ENCODE assay signal across 15 cellular contexts in the genomic region with DNA sequence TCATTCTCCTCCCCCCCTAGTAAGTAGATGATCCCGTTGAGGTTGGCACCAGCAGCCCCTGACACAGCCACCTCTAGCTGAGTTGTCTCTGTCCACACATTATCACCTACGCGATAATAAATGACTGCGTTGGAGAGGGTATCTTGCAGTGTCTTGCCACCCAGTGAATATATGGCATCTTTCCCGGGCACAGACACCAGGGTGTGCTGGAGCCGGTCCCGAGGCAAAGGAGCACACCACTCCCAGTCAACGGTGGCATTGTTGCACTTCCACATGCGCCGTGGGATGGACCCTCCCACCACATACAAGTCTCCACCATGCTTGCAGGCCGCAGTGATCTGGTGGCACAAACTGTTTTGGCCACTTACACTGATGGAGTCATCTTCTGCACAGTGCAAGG. TPM values are rescaled to one million over a fixed set of nuclear protein-coding genes. Genes with fewer than 3 reads are reported as not detected.
DNase-seq lines count a peak whose midpoint lies in the region; ATAC-seq and TF ChIP-seq lines count a peak whose summit lies in the region.
"Had no signal": no experiment of that assay in that cellular context is flagged by ENCODE, and none has a peak within 500 bp of the region (broad histone marks: within the 10 kb centered on the region; RNA-seq: fewer than 3 reads in every experiment).

No MANE protein-coding gene starts in this region.

- ATAC-seq in HG03460 (IDR thresholded peaks at IDR 0.05; ENCODE audit: unreplicated experiment), result no peak
- ATAC-seq: activated CD4-positive, CD25-positive, alpha-beta regulatory T cell treated with anti-CD3 and anti-CD28 coated beads, Interleukin-2, amount 50 U/mL, for 24 hours; activated CD8-positive, alpha-beta memory T cell treated with anti-CD3 and anti-CD28 coated beads, Interleukin-2, amount 10 ng/mL, durations not matched to agents 7 days and 5 days; naive thymus-derived CD4-positive, alpha-beta T cell; T-helper 17 cell had no signal

- H3K27me3 Mint-ChIP-seq in nephron (ENCODE audit: low read depth), result no peaks in the 10 kb centered on the region
- H3K27me3 Mint-ChIP-seq: activated CD8-positive, alpha-beta memory T cell treated with anti-CD3 and anti-CD28 coated beads, Interleukin-2, amount 10 ng/mL, durations not matched to agents 7 days and 5 days; naive thymus-derived CD4-positive, alpha-beta T cell; T-helper 17 cell had no signal

- DNase-seq in Ammon's horn (ENCODE audit: low spot score), result peak; percentile 70
- peak in 2 of 10 donors; percentile 72 for DNase-seq in dorsolateral prefrontal cortex
- no peak for DNase-seq in DMS79 (lab: John Stamatoyannopoulos, UW)
- DNase-seq in NCI-H2029 (lab: John Stamatoyannopoulos, UW), result no peak
- DNase-seq: activated CD8-positive, alpha-beta memory T cell treated with anti-CD3 and anti-CD28 coated beads, Interleukin-2, amount 10 ng/mL, durations not matched to agents 7 days and 5 days; H9; naive thymus-derived CD4-positive, alpha-beta T cell; NCI-H2107; stimulated activated CD4-positive, alpha-beta T cell treated with anti-CD3 and anti-CD28 coated beads, Interleukin-2, amount 100 ng/mL, for 24 hours; T-helper 17 cell had no signal

- peak overlapping the region in 28 of 59 donors; percentile 1 to 38 (median 15) for H3K4me3 ChIP-seq in dorsolateral prefrontal cortex
- H3K4me3 ChIP-seq: lung had no signal

- peaks cover 57% of the 10 kb centered on the region for H3K36me3 Mint-ChIP-seq in nephron (ENCODE audit: low read depth)

- H3K27ac Mint-ChIP-seq in nephron, result peak overlapping the region in 2 of 3 experiments; percentile 38 to 73
- H3K27ac Mint-ChIP-seq: activated CD8-positive, alpha-beta memory T cell treated with anti-CD3 and anti-CD28 coated beads, Interleukin-2, amount 10 ng/mL, durations not matched to agents 7 days and 5 days; H9; T-helper 17 cell had no signal

- peak overlapping the region in 58 of 59 donors; percentile 13 to 91 (median 79) for H3K27ac ChIP-seq in dorsolateral prefrontal cortex

- no peaks in the 10 kb centered on the region for H3K27me3 ChIP-seq in dorsolateral prefrontal cortex

- no peaks in the 10 kb centered on the region for H3K9me3 Mint-ChIP-seq in nephron
- H3K9me3 Mint-ChIP-seq: H9; naive thymus-derived CD4-positive, alpha-beta T cell had no signal

- H3K4me3 Mint-ChIP-seq in nephron, result no peak overlapping the region
- H3K4me3 Mint-ChIP-seq: activated CD8-positive, alpha-beta memory T cell treated with anti-CD3 and anti-CD28 coated beads, Interleukin-2, amount 10 ng/mL, durations not matched to agents 7 days and 5 days; H9; naive thymus-derived CD4-positive, alpha-beta T cell; T-helper 17 cell had no signal

- H3K4me1 Mint-ChIP-seq in nephron, result peaks cover 32% of the 10 kb centered on the region

- TF ChIP-seq CTCF in dorsolateral prefrontal cortex (IDR thresholded peaks at IDR 0.05 in 54 of 56, conservative IDR thresholded peaks at IDR 0.05 in 2 of 56; ENCODE audit: low read depth in 1 of 56, partially characterized antibody in 56 of 56) (peak in 1 of 56 donors; percentile 16), nephron (IDR thresholded peaks at IDR 0.05; ENCODE audit: unreplicated experiment in 3 of 3) (no peak)

- intact Hi-C loops in dorsolateral prefrontal cortex (cut with DNase I), result loop anchor here in 1 of 2 donors (10.0 kb wide), 1 partner anchor 191 kb away; a partner anchor contains a TSS

RNA-seq across cellular contexts. Expression of a gene that starts 5.4 kb away (rescaled TPM):
- total RNA-seq in dorsolateral prefrontal cortex, result 10 to 100 TPM; 12.8 to 27.9 (median 19.6) TPM

RNA-seq across cellular contexts. Expression of a gene that starts 5.6 kb away (rescaled TPM):
- 100 to 1,000 TPM in 100 of 120 experiments, 10 to 100 TPM in 20; 59.7 to 172 (median 126) TPM for total RNA-seq in dorsolateral prefrontal cortex

RNA-seq across cellular contexts. Expression of a gene that starts 7.9 kb away (rescaled TPM):
- total RNA-seq in dorsolateral prefrontal cortex, result 10 to 100 TPM; 21.5 to 52.5 (median 36.6) TPM

RNA-seq across cellular contexts. Expression of a gene that starts 13.2 kb away (rescaled TPM):
- 1 to 10 TPM in 3 of 120 experiments, under 1 TPM in 43, not detected in 74; 0.29 to 1.2 (median 0.50) TPM for total RNA-seq in dorsolateral prefrontal cortex
- total RNA-seq: renal cortical epithelial cell had no signal

RNA-seq across cellular contexts. Expression of a gene that starts 20.4 kb away (rescaled TPM):
- total RNA-seq in dorsolateral prefrontal cortex, result 100 to 1,000 TPM in 113 of 120 experiments, 10 to 100 TPM in 7; 79.5 to 194 (median 131) TPM
